ENCODE assay signal across 26 cellular contexts in the genomic region with DNA sequence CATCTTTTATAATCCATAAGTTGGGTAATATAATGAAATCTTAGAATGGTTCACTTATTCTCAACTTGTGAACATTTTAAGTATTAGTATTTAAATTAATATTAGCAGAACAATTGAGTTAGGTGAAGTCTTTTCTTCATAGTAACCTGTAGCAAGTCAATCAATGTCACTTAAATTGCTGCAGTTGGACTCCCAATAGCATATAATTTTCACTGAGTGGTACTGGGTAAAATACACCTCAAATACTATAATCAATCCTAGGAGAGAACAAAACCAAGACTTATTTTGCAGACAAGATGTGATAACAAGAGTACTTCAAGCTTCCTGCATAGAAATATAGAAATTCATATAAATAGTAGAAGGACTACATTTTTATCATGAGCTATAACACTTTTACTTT.
"Had no signal": no experiment of that assay in that cellular context is flagged by ENCODE, and none has a peak within 500 bp of the region (broad histone marks: within the 10 kb centered on the region; RNA-seq: fewer than 3 reads in every experiment).

No MANE protein-coding gene starts in this region.

- H3K27ac ChIP-seq: stomach, suprapubic skin, testis, thoracic aorta, thyroid gland, tibial artery, tibial nerve, transverse colon, upper lobe of left lung, upper lobe of right lung, uterus, vagina had no signal

- FAIRE-seq: urothelium cell line had no signal

- H3K36me3 ChIP-seq: stomach, suprapubic skin, thoracic aorta, thyroid gland, tibial artery, tibial nerve, transverse colon, upper lobe of left lung, upper lobe of right lung, uterus, vagina had no signal

- H3K9me3 ChIP-seq: suprapubic skin, testis, thoracic aorta, thyroid gland, tibial artery, tibial nerve, transverse colon, upper lobe of left lung, upper lobe of right lung, uterus, vagina had no signal

- ATAC-seq: stimulated activated effector memory CD8-positive, alpha-beta T cell treated with anti-CD3 and anti-CD28 coated beads, Interleukin-12 subunit alpha, Interleukin-12 subunit beta, amount 100 ng/mL, for 72 hours; stimulated activated memory B cell treated with anti-CD40 and anti-IgM and Interleukin-4, amounts not matched to agents 10 μg/mL and 1 μg/mL and 100 μg/mL, for 72 hours; stimulated activated naive B cell treated with anti-CD40 and anti-IgM and Interleukin-4, amounts not matched to agents 10 μg/mL and 1 μg/mL and 100 μg/mL, for 72 hours; stimulated activated naive CD8-positive, alpha-beta T cell treated with anti-CD3 and anti-CD28 coated beads, Interleukin-15, amount 100 ng/mL, for 72 hours; stimulated activated naive CD8-positive, alpha-beta T cell treated with anti-CD3 and anti-CD28 coated beads, Interleukin-15, Interleukin-2, amounts not matched to agents 100 U/mL and 50 U/mL, for 24 hours; upper lobe of right lung had no signal

- H3K4me3 ChIP-seq: stomach, suprapubic skin, testis, thoracic aorta, thyroid gland, tibial artery, tibial nerve, transverse colon, upper lobe of left lung, upper lobe of right lung, uterus, vagina had no signal

- DNase-seq: stimulated activated CD4-positive, alpha-beta T cell treated with anti-CD3 and anti-CD28 coated beads, Interleukin-2, amount 100 ng/mL, for 48 hours; stimulated activated CD4-positive, alpha-beta T cell treated with anti-CD3 and anti-CD28 coated beads, Interleukin-4, amount 100 ng/mL, for 1 hour; stimulated activated CD4-positive, alpha-beta T cell treated with anti-CD3 and anti-CD28 coated beads, Interleukin-4, amount 100 ng/mL, for 24 hours; stimulated activated CD4-positive, alpha-beta T cell treated with anti-CD3 and anti-CD28 coated beads, Interleukin-4, amount 100 ng/mL, for 4 hours; stimulated activated CD8-positive, alpha-beta memory T cell treated with anti-CD3 and anti-CD28 coated beads, Interleukin-4, amount 100 ng/mL, for 48 hours; stimulated activated naive B cell treated with anti-CD40 and anti-IgM and Interleukin-4, amounts not matched to agents 10 μg/mL and 1 μg/mL and 100 μg/mL, for 72 hours; stimulated activated naive CD4-positive, alpha-beta T cell; stimulated activated naive CD4-positive, alpha-beta T cell treated with Interleukin-2 at 50 U/mL for 16 hours; stimulated activated naive CD8-positive, alpha-beta T cell treated with anti-CD3 and anti-CD28 coated beads, Interleukin-15, amount 100 ng/mL, for 72 hours; stimulated activated naive CD8-positive, alpha-beta T cell treated with anti-CD3 and anti-CD28 coated beads, Interleukin-15, Interleukin-2, amounts not matched to agents 100 U/mL and 50 U/mL, for 24 hours; stomach; substantia nigra; testis; thyroid gland; tibial artery; transverse colon; upper lobe of left lung; upper lobe of right lung; uterus had no signal

- H3K27me3 ChIP-seq: stomach, suprapubic skin, testis, thyroid gland, tibial artery, tibial nerve, transverse colon, upper lobe of left lung, upper lobe of right lung, uterus, vagina had no signal
